Comparison of ENCODE assay signal across 8 cellular contexts in genomic region chr13:42354246-42355117, GRCh38.
A peak's percentile ranks its signal among the peaks of the same experiment; 100 is the strongest.
DNase-seq lines count a peak whose midpoint lies in the region; ATAC-seq lines count a peak whose summit lies in the region.

No MANE protein-coding gene starts in this region.

- DNase-seq in NAMALWA (ENCODE audit: low spot score) (peak; percentile 46), mucosa of gallbladder (ENCODE audit: low spot score) (peak; percentile 10), NCI-H187 (lab: John Stamatoyannopoulos, UW) (no peak), epidermal melanocyte (ENCODE audit: insufficient read length, low spot score) (no peak), nucleus accumbens (lab: John Stamatoyannopoulos, UW) (no peak)
- DNase-seq in activated naive CD4-positive, alpha-beta T cell treated with anti-CD3 and anti-CD28 coated beads, Interleukin-2, amount 50 U/mL, for 16 hours, result peak; percentile 34

- ATAC-seq in GM18498 (IDR thresholded peaks at IDR 0.05; ENCODE audit: unreplicated experiment), result peak; percentile 82
- ATAC-seq in GM21723 (IDR thresholded peaks at IDR 0.05; ENCODE audit: unreplicated experiment), result peak; percentile 79

Comparison
In these comparisons a context has a peak if more than half of its experiments do, and no peak if none do; other contexts are left out.
1. DNase-seq: peak in NAMALWA (single experiment), activated naive CD4-positive, alpha-beta T cell treated with anti-CD3 and anti-CD28 coated beads, Interleukin-2, amount 50 U/mL, for 16 hours (single experiment) and mucosa of gallbladder (single experiment); none in NCI-H187 (0 of 2), epidermal melanocyte (single experiment) and nucleus accumbens (0 of 56).